ENCODE assay signal across 1 cellular context in genomic region chr12:47346251-47347019, GRCh38.
TF ChIP-seq lines count a peak whose summit lies in the region.

No MANE protein-coding gene starts in this region.

TF ChIP-seq in HepG2, 621 proteins besides CTCF, POLR2A, EP300 and RAD21 (continued from another document and continues in another):
- no peak for TF ChIP-seq ZNF646 (CRISPR knock-in tag; IDR thresholded peaks at IDR 0.05)
- no peak for TF ChIP-seq CREBL2 (CRISPR knock-in tag; IDR thresholded peaks at IDR 0.05; ENCODE audit: borderline replicate concordance)
- no peak for TF ChIP-seq ZNF709 (CRISPR knock-in tag; IDR thresholded peaks at IDR 0.05)
- TF ChIP-seq ZFP91 (CRISPR knock-in tag; IDR thresholded peaks at IDR 0.05; ENCODE audit: borderline replicate concordance): no peak
- no peak for TF ChIP-seq HNRNPL (IDR thresholded peaks at IDR 0.05; ENCODE audit: low read depth, low read length)
- TF ChIP-seq ZNF264 (CRISPR knock-in tag; IDR thresholded peaks at IDR 0.05): no peak
- TF ChIP-seq ZMAT3 (CRISPR knock-in tag; conservative IDR thresholded peaks at IDR 0.05): no peak
- no peak for TF ChIP-seq ZNF446 (CRISPR knock-in tag; IDR thresholded peaks at IDR 0.05)
- no peak for TF ChIP-seq ZNF143 (CRISPR knock-in tag; IDR thresholded peaks at IDR 0.05)
- no peak for TF ChIP-seq RBM39 (IDR thresholded peaks at IDR 0.05; ENCODE audit: low read depth, low read length, poor library complexity, severe bottlenecking)
- peak; percentile 79 for TF ChIP-seq MIER2 (CRISPR knock-in tag; IDR thresholded peaks at IDR 0.05)
- TF ChIP-seq HDAC2 (CRISPR knock-in tag; IDR thresholded peaks at IDR 0.05): peak; percentile 90
- TF ChIP-seq ZNF513 (CRISPR knock-in tag; conservative IDR thresholded peaks at IDR 0.05): no peak
- no peak for TF ChIP-seq ETS1 (CRISPR knock-in tag; IDR thresholded peaks at IDR 0.05)
- no peak for TF ChIP-seq ZC3H13 (CRISPR knock-in tag; IDR thresholded peaks at IDR 0.05)
- no peak for TF ChIP-seq ZSCAN29 (CRISPR knock-in tag; conservative IDR thresholded peaks at IDR 0.05)
- TF ChIP-seq ZSCAN20 (CRISPR knock-in tag; IDR thresholded peaks at IDR 0.05; ENCODE audit: borderline replicate concordance): no peak
- TF ChIP-seq ZNF235 (CRISPR knock-in tag; IDR thresholded peaks at IDR 0.05; ENCODE audit: borderline replicate concordance): no peak
- TF ChIP-seq ZSCAN21 (CRISPR knock-in tag; IDR thresholded peaks at IDR 0.05; ENCODE audit: borderline replicate concordance): no peak
- TF ChIP-seq HINFP (CRISPR knock-in tag; IDR thresholded peaks at IDR 0.05; ENCODE audit: low read depth): no peak
- TF ChIP-seq LBX2 (CRISPR knock-in tag; IDR thresholded peaks at IDR 0.05; ENCODE audit: borderline replicate concordance): no peak
- TF ChIP-seq ZNF850 (CRISPR knock-in tag; conservative IDR thresholded peaks at IDR 0.05): no peak
- no peak for TF ChIP-seq ZNF138 (CRISPR knock-in tag; IDR thresholded peaks at IDR 0.05; ENCODE audit: low read depth)
- no peak for TF ChIP-seq DRAP1 (CRISPR knock-in tag; IDR thresholded peaks at IDR 0.05)
- TF ChIP-seq HOXA5 (CRISPR knock-in tag; IDR thresholded peaks at IDR 0.05): no peak
- TF ChIP-seq REST (IDR thresholded peaks at IDR 0.05; ENCODE audit: borderline replicate concordance in 1 of 2, low read depth in 1 of 2, low read length in 2 of 2): no peak
- TF ChIP-seq ZNF543 (CRISPR knock-in tag; IDR thresholded peaks at IDR 0.05): no peak
- TF ChIP-seq CBFB (CRISPR knock-in tag; IDR thresholded peaks at IDR 0.05): no peak
- no peak for TF ChIP-seq ZNF841 (CRISPR knock-in tag; IDR thresholded peaks at IDR 0.05; ENCODE audit: borderline replicate concordance)
- TF ChIP-seq RBAK (CRISPR knock-in tag; IDR thresholded peaks at IDR 0.05): no peak
- TF ChIP-seq IKZF4 (CRISPR knock-in tag; IDR thresholded peaks at IDR 0.05; ENCODE audit: borderline replicate concordance, low read depth, not compliant biosample characterization): no peak
- no peak for TF ChIP-seq SSRP1 (CRISPR knock-in tag; IDR thresholded peaks at IDR 0.05)
- TF ChIP-seq ZBTB44 (CRISPR knock-in tag; IDR thresholded peaks at IDR 0.05): no peak
- TF ChIP-seq HMGXB3 (CRISPR knock-in tag; IDR thresholded peaks at IDR 0.05; ENCODE audit: borderline replicate concordance): no peak
